30 cellular contexts compared by ENCODE assay signal in genomic region chr3:37506968-37507535, GRCh38. TPM values are rescaled to one million over a fixed set of nuclear protein-coding genes. Genes with fewer than 3 reads are reported as not detected.
"Had no signal": no experiment of that assay in that cellular context is flagged by ENCODE, and none has a peak within 500 bp of the region (broad histone marks: within the 10 kb centered on the region; RNA-seq: fewer than 3 reads in every experiment).

No MANE protein-coding gene starts in this region.

- H3K4me3 ChIP-seq: ascending aorta, breast epithelium, cardiac muscle cell, colonic mucosa, dorsolateral prefrontal cortex, esophagus muscularis mucosa, gastrocnemius medialis had no signal

- DNase-seq: activated CD4-positive, alpha-beta memory T cell treated with anti-CD3 and anti-CD28 coated beads, Interleukin-2, amount 10 ng/mL, durations not matched to agents 7 days and 5 days; activated CD4-positive, alpha-beta T cell treated with anti-CD3 and anti-CD28 coated beads for 36 hours; activated CD4-positive, alpha-beta T cell treated with anti-CD3 and anti-CD28 coated beads, Interleukin-2, amount 10 ng/mL, durations not matched to agents 24 days and 14 days; activated CD4-positive, CD25-positive, alpha-beta regulatory T cell; activated CD4-positive, CD25-positive, alpha-beta regulatory T cell treated with anti-CD3 and anti-CD28 coated beads, Interleukin-2, amount 50 U/mL, for 72 hours; activated CD8-positive, alpha-beta memory T cell treated with anti-CD3 and anti-CD28 coated beads, Interleukin-2, amount 50 U/mL, for 48 hours; activated gamma-delta T cell; activated naive CD4-positive, alpha-beta T cell; activated naive CD4-positive, alpha-beta T cell treated with anti-CD3 and anti-CD28 coated beads, Interleukin-2, amount 10 ng/mL, durations not matched to agents 7 days and 5 days; activated naive CD8-positive, alpha-beta T cell treated with anti-CD3 and anti-CD28 coated beads, Interleukin-2, amount 10 ng/mL, durations not matched to agents 7 days and 5 days; activated T-cell treated with anti-CD3 and anti-CD28 coated beads for 4 hours; activated T-cell treated with anti-CD3 and anti-CD28 coated beads, Interleukin-2, amount 50 U/mL, for 24 hours; activated T-cell treated with anti-CD3 and anti-CD28 coated beads, Interleukin-2, amount 50 U/mL, for 72 hours; central memory CD4-positive, alpha-beta T cell; cerebellar nuclear complex; colonic mucosa; dorsolateral prefrontal cortex; effector memory CD4-positive, alpha-beta T cell; endodermal cell; erythroblast; foreskin keratinocyte; gastrocnemius medialis; T-helper 2 cell had no signal

- H3K27ac Mint-ChIP-seq: activated CD4-positive, alpha-beta memory T cell treated with anti-CD3 and anti-CD28 coated beads, Interleukin-2, amount 10 ng/mL, durations not matched to agents 7 days and 5 days; activated CD4-positive, alpha-beta T cell treated with anti-CD3 and anti-CD28 coated beads for 36 hours; activated CD4-positive, alpha-beta T cell treated with anti-CD3 and anti-CD28 coated beads, Interleukin-2, amount 10 ng/mL, durations not matched to agents 24 days and 14 days; activated naive CD4-positive, alpha-beta T cell treated with anti-CD3 and anti-CD28 coated beads, Interleukin-2, amount 10 ng/mL, durations not matched to agents 7 days and 5 days; activated naive CD4-positive, alpha-beta T cell treated with anti-CD3 and anti-CD28 coated beads, Interleukin-2, amount 50 U/mL, for 72 hours; activated naive CD8-positive, alpha-beta T cell treated with anti-CD3 and anti-CD28 coated beads, Interleukin-2, amount 10 ng/mL, durations not matched to agents 7 days and 5 days; activated T-cell treated with anti-CD3 and anti-CD28 coated beads, Interleukin-2, amount 50 U/mL, for 24 hours; activated T-cell treated with anti-CD3 and anti-CD28 coated beads, Interleukin-2, amount 50 U/mL, for 72 hours; brain; dendritic cell treated with granulocyte-macrophage colony-stimulating factor and Interleukin-4, amounts not matched to agents 40 ng/mL and 50 ng/mL, for 4 days; endodermal cell had no signal

- H3K36me3 ChIP-seq: breast epithelium, cardiac muscle cell, colonic mucosa, gastrocnemius medialis had no signal

- H3K4me1 ChIP-seq: colonic mucosa, foreskin keratinocyte had no signal

- H3K27ac ChIP-seq: breast epithelium, cardiac muscle cell, colonic mucosa, dorsolateral prefrontal cortex, esophagus muscularis mucosa, foreskin keratinocyte, gastrocnemius medialis had no signal

- H3K9me3 Mint-ChIP-seq: activated CD4-positive, alpha-beta memory T cell treated with anti-CD3 and anti-CD28 coated beads, Interleukin-2, amount 10 ng/mL, durations not matched to agents 7 days and 5 days; activated CD4-positive, alpha-beta T cell treated with anti-CD3 and anti-CD28 coated beads, Interleukin-2, amount 10 ng/mL, durations not matched to agents 24 days and 14 days; activated naive CD4-positive, alpha-beta T cell treated with anti-CD3 and anti-CD28 coated beads, Interleukin-2, amount 10 ng/mL, durations not matched to agents 7 days and 5 days; activated naive CD4-positive, alpha-beta T cell treated with anti-CD3 and anti-CD28 coated beads, Interleukin-2, amount 50 U/mL, for 72 hours; activated naive CD8-positive, alpha-beta T cell treated with anti-CD3 and anti-CD28 coated beads, Interleukin-2, amount 10 ng/mL, durations not matched to agents 7 days and 5 days; activated T-cell treated with anti-CD3 and anti-CD28 coated beads, Interleukin-2, amount 50 U/mL, for 24 hours; activated T-cell treated with anti-CD3 and anti-CD28 coated beads, Interleukin-2, amount 50 U/mL, for 72 hours; brain; dendritic cell treated with granulocyte-macrophage colony-stimulating factor and Interleukin-4, amounts not matched to agents 40 ng/mL and 50 ng/mL, for 4 days; endodermal cell had no signal

- H3K4me1 Mint-ChIP-seq: activated CD4-positive, alpha-beta T cell treated with anti-CD3 and anti-CD28 coated beads for 36 hours; activated naive CD4-positive, alpha-beta T cell treated with anti-CD3 and anti-CD28 coated beads, Interleukin-2, amount 10 ng/mL, durations not matched to agents 7 days and 5 days; brain had no signal

- ATAC-seq: activated CD4-positive, alpha-beta T cell treated with anti-CD3 and anti-CD28 coated beads for 36 hours; activated naive CD4-positive, alpha-beta T cell treated with anti-CD3 and anti-CD28 coated beads, Interleukin-2, amount 50 U/mL, for 72 hours; activated T-cell treated with anti-CD3 and anti-CD28 coated beads, Interleukin-2, amount 50 U/mL, for 72 hours; foreskin keratinocyte; gastrocnemius medialis had no signal

- H3K27me3 ChIP-seq: ascending aorta, breast epithelium, colonic mucosa, dorsolateral prefrontal cortex, esophagus muscularis mucosa, gastrocnemius medialis had no signal

- H3K4me3 Mint-ChIP-seq: activated CD4-positive, alpha-beta memory T cell treated with anti-CD3 and anti-CD28 coated beads, Interleukin-2, amount 10 ng/mL, durations not matched to agents 7 days and 5 days; activated CD4-positive, alpha-beta T cell treated with anti-CD3 and anti-CD28 coated beads for 36 hours; activated CD4-positive, alpha-beta T cell treated with anti-CD3 and anti-CD28 coated beads, Interleukin-2, amount 10 ng/mL, durations not matched to agents 24 days and 14 days; activated naive CD4-positive, alpha-beta T cell treated with anti-CD3 and anti-CD28 coated beads, Interleukin-2, amount 10 ng/mL, durations not matched to agents 7 days and 5 days; activated naive CD8-positive, alpha-beta T cell treated with anti-CD3 and anti-CD28 coated beads, Interleukin-2, amount 10 ng/mL, durations not matched to agents 7 days and 5 days; activated T-cell treated with anti-CD3 and anti-CD28 coated beads, Interleukin-2, amount 50 U/mL, for 24 hours; activated T-cell treated with anti-CD3 and anti-CD28 coated beads, Interleukin-2, amount 50 U/mL, for 72 hours; brain; dendritic cell treated with granulocyte-macrophage colony-stimulating factor and Interleukin-4, amounts not matched to agents 40 ng/mL and 50 ng/mL, for 4 days; endodermal cell had no signal

- H3K27me3 Mint-ChIP-seq: brain had no signal

- H3K36me3 Mint-ChIP-seq: activated naive CD4-positive, alpha-beta T cell treated with anti-CD3 and anti-CD28 coated beads, Interleukin-2, amount 10 ng/mL, durations not matched to agents 7 days and 5 days; activated naive CD4-positive, alpha-beta T cell treated with anti-CD3 and anti-CD28 coated beads, Interleukin-2, amount 50 U/mL, for 72 hours; activated naive CD8-positive, alpha-beta T cell treated with anti-CD3 and anti-CD28 coated beads, Interleukin-2, amount 10 ng/mL, durations not matched to agents 7 days and 5 days had no signal

- H3K9me3 ChIP-seq: ascending aorta, breast epithelium, colonic mucosa, esophagus muscularis mucosa, gastrocnemius medialis had no signal

RNA-seq across cellular contexts. Expression of gene ITGA9, which starts 55.1 kb away (rescaled TPM):
- polyA plus RNA-seq: foreskin keratinocyte had no signal
